In the genomic region with DNA sequence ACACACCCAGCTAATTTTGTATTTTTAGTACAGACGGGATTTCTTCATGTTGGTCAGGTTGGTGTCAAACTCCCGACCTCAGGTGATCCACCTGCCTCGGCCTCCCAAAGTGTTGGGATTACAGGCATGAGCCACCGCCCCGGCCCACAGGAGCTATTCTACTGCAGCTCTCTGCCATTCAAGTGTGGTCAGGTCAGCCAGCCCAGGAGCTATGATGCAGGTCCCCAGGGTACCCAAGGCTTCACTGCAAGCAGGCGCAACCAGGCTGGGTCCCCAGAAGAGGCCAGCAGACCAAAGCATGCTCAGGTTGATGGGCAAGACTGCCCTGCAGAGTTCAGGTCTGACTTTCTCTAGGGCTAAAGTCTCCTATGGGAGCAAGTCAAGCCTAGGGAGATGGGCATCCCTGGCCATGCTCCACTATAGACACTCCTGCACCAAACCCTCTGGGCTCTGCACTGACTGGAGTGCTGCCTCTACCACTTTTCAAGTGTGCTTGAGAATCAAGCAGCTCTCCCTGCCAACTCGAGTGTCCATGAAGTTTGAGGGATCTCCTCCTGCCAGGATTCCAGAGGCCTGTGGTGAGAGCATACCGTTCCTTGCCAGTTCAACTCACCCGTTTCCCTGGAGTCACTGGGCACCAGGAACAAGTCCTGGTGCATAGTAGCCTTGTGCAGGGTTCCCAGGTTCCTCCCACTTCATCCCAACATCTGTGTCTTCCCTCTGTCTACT, we compare ENCODE assay signal across 16 cellular contexts.
"Had no signal": no experiment of that assay in that cellular context is flagged by ENCODE, and none has a peak within 500 bp of the region (broad histone marks: within the 10 kb centered on the region; RNA-seq: fewer than 3 reads in every experiment).

No MANE protein-coding gene starts in this region.

- DNase-seq: central memory CD4-positive, alpha-beta T cell; dorsolateral prefrontal cortex; effector CD8-positive, alpha-beta T cell; islet precursor cell; mammary epithelial cell; natural killer cell; right cardiac atrium; stimulated activated CD4-positive, alpha-beta T cell treated with anti-CD3 and anti-CD28 coated beads, Interleukin-12 subunit alpha, Interleukin-12 subunit beta, amount 100 ng/mL, for 4 hours; stimulated activated naive CD4-positive, alpha-beta T cell treated with Interleukin-2 at 50 U/mL for 16 hours had no signal

- H3K27me3 ChIP-seq: dorsolateral prefrontal cortex, heart right ventricle, neural progenitor cell, pancreas had no signal

- H3K36me3 ChIP-seq: heart right ventricle, neural progenitor cell, pancreas had no signal

- ATAC-seq: natural killer cell had no signal

- H3K9me3 ChIP-seq: heart right ventricle, mucosa of descending colon, pancreas had no signal

- H3K27me3 Mint-ChIP-seq: progenitor cell of endocrine pancreas, type B pancreatic cell had no signal

- H3K4me1 Mint-ChIP-seq: neural progenitor cell had no signal

- H3K4me1 ChIP-seq: neural progenitor cell, pancreas had no signal

- H3K27ac Mint-ChIP-seq: natural killer cell, neural progenitor cell, progenitor cell of endocrine pancreas, type B pancreatic cell had no signal

- H3K36me3 Mint-ChIP-seq: natural killer cell had no signal

- H3K9me3 Mint-ChIP-seq: natural killer cell had no signal

- H3K4me3 ChIP-seq: coronary artery, dorsolateral prefrontal cortex, heart right ventricle, mucosa of descending colon, neural progenitor cell, pancreas had no signal

- H3K4me3 Mint-ChIP-seq: natural killer cell, neural progenitor cell, type B pancreatic cell had no signal

- H3K27ac ChIP-seq: coronary artery, dorsolateral prefrontal cortex, heart right ventricle, neural progenitor cell, pancreas had no signal
